In genomic region chr7:101428093-101428866, GRCh38 we compare ENCODE assay signal across 22 cellular contexts.
DNase-seq lines count a peak whose midpoint lies in the region; ATAC-seq, FAIRE-seq and TF ChIP-seq lines count a peak whose summit lies in the region.
"Had no signal": no experiment of that assay in that cellular context is flagged by ENCODE, and none has a peak within 500 bp of the region (broad histone marks: within the 10 kb centered on the region; RNA-seq: fewer than 3 reads in every experiment).

No MANE protein-coding gene starts in this region.

- no peak overlapping the region for H3K27ac ChIP-seq in HepG2 (ENCODE audit: extremely low read length, insufficient read depth, low read length)
- H3K27ac ChIP-seq in right lobe of liver: no peak overlapping the region

- peaks cover 15 to 21% of the 10 kb centered on the region in 2 donors for H3K4me1 Mint-ChIP-seq in immature natural killer cell
- H3K4me1 Mint-ChIP-seq in stimulated activated naive B cell treated with anti-CD40 and anti-IgM and Interleukin-4, amounts not matched to agents 10 μg/mL and 1 μg/mL and 100 μg/mL, for 72 hours: peaks cover 12 to 29% of the 10 kb centered on the region in 2 donors
- H3K4me1 Mint-ChIP-seq in stimulated activated effector memory CD8-positive, alpha-beta T cell treated with anti-CD3 and anti-CD28 coated beads, Interleukin-12 subunit alpha, Interleukin-12 subunit beta, amount 100 ng/mL, for 72 hours: peaks cover 7% of the 10 kb centered on the region

- H3K36me3 ChIP-seq in HepG2 (replicated peaks in 1 of 2; ENCODE audit: control insufficient read depth in 1 of 2, insufficient read depth in 2 of 2, low read length in 2 of 2) (no peaks in the 10 kb centered on the region), right lobe of liver (no peaks in the 10 kb centered on the region)

- CTCF ChIA-PET in HepG2 (lab: Yijun Ruan, JAX; ENCODE audit: low intra/inter-chr PET ratio, low total read pairs): no interaction called here

- no peak for TF ChIP-seq EP300 in HepG2 (IDR thresholded peaks at IDR 0.05; ENCODE audit: low read depth in 2 of 2, low read length in 2 of 2)
- TF ChIP-seq EP300 in HepG2 (CRISPR knock-in tag; IDR thresholded peaks at IDR 0.05; ENCODE audit: borderline replicate concordance): no peak

- no peak for FAIRE-seq in HepG2 (lab: Jason Lieb, UNC)
- FAIRE-seq: A204.1, H54 had no signal

- no peak for TF ChIP-seq RAD21 in HepG2 (CRISPR knock-in tag; IDR thresholded peaks at IDR 0.05)

- H3K4me2 ChIP-seq in HepG2 (ENCODE audit: low read depth, low read length): no peak overlapping the region
- H3K4me2 ChIP-seq: SK-N-SH had no signal

- peak overlapping the region in 1 of 6 donors; percentile 32 for H3K27ac Mint-ChIP-seq in immature natural killer cell
- no peak overlapping the region for H3K27ac Mint-ChIP-seq in stimulated activated naive B cell treated with anti-CD40 and anti-IgM and Interleukin-4, amounts not matched to agents 10 μg/mL and 1 μg/mL and 100 μg/mL, for 72 hours
- no peak overlapping the region for H3K27ac Mint-ChIP-seq in stimulated activated effector memory CD8-positive, alpha-beta T cell treated with anti-CD3 and anti-CD28 coated beads, Interleukin-12 subunit alpha, Interleukin-12 subunit beta, amount 100 ng/mL, for 72 hours
- H3K27ac Mint-ChIP-seq: T-cell had no signal

- TF ChIP-seq POLR2A in HepG2 (IDR thresholded peaks at IDR 0.05; ENCODE audit: insufficient read depth in 1 of 2, low read depth in 2 of 2, low read length in 2 of 2) (no peak), right lobe of liver (IDR thresholded peaks at IDR 0.05) (no peak)

- H3K4me3 Mint-ChIP-seq in immature natural killer cell: peak overlapping the region in 3 of 5 donors; percentile 0 to 49 (median 24)
- no peak overlapping the region for H3K4me3 Mint-ChIP-seq in stimulated activated naive B cell treated with anti-CD40 and anti-IgM and Interleukin-4, amounts not matched to agents 10 μg/mL and 1 μg/mL and 100 μg/mL, for 72 hours
- H3K4me3 Mint-ChIP-seq in stimulated activated effector memory CD8-positive, alpha-beta T cell treated with anti-CD3 and anti-CD28 coated beads, Interleukin-12 subunit alpha, Interleukin-12 subunit beta, amount 100 ng/mL, for 72 hours: no peak overlapping the region
- H3K4me3 Mint-ChIP-seq: CD8-positive, alpha-beta memory T cell; T-cell had no signal

- DNase-seq in HepG2 (ENCODE audit: low spot score) (no peak), right lobe of liver (no peak), MV-4-11 (lab: John Stamatoyannopoulos, UW) (peak; percentile 38), immature natural killer cell (no peak)
- no peak for DNase-seq in stimulated activated naive B cell treated with anti-CD40 and anti-IgM and Interleukin-4, amounts not matched to agents 10 μg/mL and 1 μg/mL and 100 μg/mL, for 72 hours
- no peak for DNase-seq in stimulated activated effector memory CD8-positive, alpha-beta T cell treated with anti-CD3 and anti-CD28 coated beads, Interleukin-12 subunit alpha, Interleukin-12 subunit beta, amount 100 ng/mL, for 72 hours (ENCODE audit: low spot score in 2 of 2)
- DNase-seq: CD8-positive, alpha-beta memory T cell; DMS53; EL; KG1; NCI-H1092 treated with DMSO at 0.1 percent for 48 hours; NCI-H146; NCI-H2081; PC-3; RPMI8226; SHP77 treated with DMSO at 0.1 percent for 48 hours; SK-N-SH; T-cell had no signal

- 70% methylated on average over 11 of the region's 11 CpGs for WGBS in HepG2 (ENCODE audit: low lambda C conversion rate)
- WGBS in right lobe of liver (ENCODE audit: insufficient coverage, low coverage, low lambda C conversion rate, missing lambda C conversion rate): 48% methylated on average over 9 of the region's 11 CpGs

- no peaks in the 10 kb centered on the region for H3K4me1 ChIP-seq in HepG2 (ENCODE audit: insufficient read depth, low read length)
- H3K4me1 ChIP-seq in right lobe of liver: no peaks in the 10 kb centered on the region

- no peaks in the 10 kb centered on the region for H3K9me3 Mint-ChIP-seq in immature natural killer cell
- peaks cover 0 to 2% of the 10 kb centered on the region in 2 donors for H3K9me3 Mint-ChIP-seq in stimulated activated naive B cell treated with anti-CD40 and anti-IgM and Interleukin-4, amounts not matched to agents 10 μg/mL and 1 μg/mL and 100 μg/mL, for 72 hours
- H3K9me3 Mint-ChIP-seq in stimulated activated effector memory CD8-positive, alpha-beta T cell treated with anti-CD3 and anti-CD28 coated beads, Interleukin-12 subunit alpha, Interleukin-12 subunit beta, amount 100 ng/mL, for 72 hours: no peaks in the 10 kb centered on the region
- H3K9me3 Mint-ChIP-seq: T-cell had no signal

- no peaks in the 10 kb centered on the region for H3K9me3 ChIP-seq in HepG2 (ENCODE audit: low read length)
- H3K9me3 ChIP-seq in right lobe of liver: no peaks in the 10 kb centered on the region
- H3K9me3 ChIP-seq: SK-N-SH had no signal

- ATAC-seq in HepG2 (no peak), right lobe of liver (no peak), HG02973 (IDR thresholded peaks at IDR 0.05; ENCODE audit: unreplicated experiment) (no peak), HG02870 (IDR thresholded peaks at IDR 0.05; ENCODE audit: unreplicated experiment) (no peak)
- peak; percentile 31 to 45 for ATAC-seq in stimulated activated naive B cell treated with anti-CD40 and anti-IgM and Interleukin-4, amounts not matched to agents 10 μg/mL and 1 μg/mL and 100 μg/mL, for 72 hours (replicated peaks)
- ATAC-seq in stimulated activated effector memory CD8-positive, alpha-beta T cell treated with anti-CD3 and anti-CD28 coated beads, Interleukin-12 subunit alpha, Interleukin-12 subunit beta, amount 100 ng/mL, for 72 hours: no peak
- ATAC-seq: PC-3, T-cell had no signal

- no peak overlapping the region for H3K4me3 ChIP-seq in HepG2 (replicated peaks in 1 of 3; ENCODE audit: insufficient read depth in 1 of 3, low read depth in 2 of 3, low read length in 3 of 3)
- no peak overlapping the region for H3K4me3 ChIP-seq in right lobe of liver

- H3K36me3 Mint-ChIP-seq in immature natural killer cell: no peaks in the 10 kb centered on the region
- peaks cover 0 to 4% of the 10 kb centered on the region in 2 donors for H3K36me3 Mint-ChIP-seq in stimulated activated naive B cell treated with anti-CD40 and anti-IgM and Interleukin-4, amounts not matched to agents 10 μg/mL and 1 μg/mL and 100 μg/mL, for 72 hours
- no peaks in the 10 kb centered on the region for H3K36me3 Mint-ChIP-seq in stimulated activated effector memory CD8-positive, alpha-beta T cell treated with anti-CD3 and anti-CD28 coated beads, Interleukin-12 subunit alpha, Interleukin-12 subunit beta, amount 100 ng/mL, for 72 hours
- H3K36me3 Mint-ChIP-seq: CD8-positive, alpha-beta memory T cell; T-cell had no signal

- no peak overlapping the region for H2AFZ ChIP-seq in HepG2 (ENCODE audit: low read length)

- POLR2A ChIA-PET in HepG2 (lab: Yijun Ruan, JAX): no interaction called here

- no peaks in the 10 kb centered on the region for H4K20me1 ChIP-seq in HepG2 (ENCODE audit: insufficient read depth, low read length)

- peaks cover 1 to 6% (median 6%) of the 10 kb centered on the region in 3 donors for H3K27me3 Mint-ChIP-seq in immature natural killer cell (ENCODE audit: low read depth in 3 of 3)
- H3K27me3 Mint-ChIP-seq in stimulated activated naive B cell treated with anti-CD40 and anti-IgM and Interleukin-4, amounts not matched to agents 10 μg/mL and 1 μg/mL and 100 μg/mL, for 72 hours: peaks cover 9 to 18% of the 10 kb centered on the region in 2 donors

- no peaks in the 10 kb centered on the region for H3K79me2 ChIP-seq in HepG2 (ENCODE audit: insufficient read depth, low read length)

- intact Hi-C loops in HepG2 (cut with micrococcal nuclease; ENCODE audit: unreplicated experiment) (no loop called here), right lobe of liver (cut with DNase I) (no loop called here)

- in situ Hi-C loops in HepG2 (cut with HindIII; ENCODE audit: extremely low pct_ligation_motif_present, low pct_unique_long_range_greater_than_20kb): no loop called here

- H3K27me3 ChIP-seq in HepG2 (ENCODE audit: control insufficient read depth in 1 of 2, insufficient read depth in 2 of 2, low read length in 2 of 2) (no peaks in the 10 kb centered on the region), right lobe of liver (no peaks in the 10 kb centered on the region)

- no peak for TF ChIP-seq CTCF in HepG2 (CRISPR knock-in tag; IDR thresholded peaks at IDR 0.05)
- TF ChIP-seq CTCF in right lobe of liver (IDR thresholded peaks at IDR 0.05): no peak

- no peak overlapping the region for H3K9ac ChIP-seq in HepG2 (ENCODE audit: insufficient read depth, low read depth, low read length)
- H3K9ac ChIP-seq: SK-N-SH had no signal

- BruUV-seq in HepG2 (replicated peaks; lab: Mats Ljungman, UMichigan): no TSS peak

TF ChIP-seq in HepG2, 621 proteins besides CTCF, POLR2A, EP300 and RAD21:
- TF ChIP-seq PTBP1 (IDR thresholded peaks at IDR 0.05; ENCODE audit: low read depth, low read length, poor library complexity, severe bottlenecking) (no peak), ZNF121 (CRISPR knock-in tag; IDR thresholded peaks at IDR 0.05) (peak; percentile 63; the same call in 1 of the 2 replicates)

Comparison
In these comparisons a context has a peak if more than half of its experiments do, and no peak if none do; other contexts are left out.
1. ATAC-seq: peak in stimulated activated naive B cell treated with anti-CD40 and anti-IgM and Interleukin-4, amounts not matched to agents 10 μg/mL and 1 μg/mL and 100 μg/mL, for 72 hours (2 of 2); none in HepG2 (single experiment), right lobe of liver (0 of 4), stimulated activated effector memory CD8-positive, alpha-beta T cell treated with anti-CD3 and anti-CD28 coated beads, Interleukin-12 subunit alpha, Interleukin-12 subunit beta, amount 100 ng/mL, for 72 hours (single experiment), HG02973 (single experiment) and HG02870 (single experiment).
2. H3K4me3 Mint-ChIP-seq: peak in immature natural killer cell (3 of 5); none in stimulated activated naive B cell treated with anti-CD40 and anti-IgM and Interleukin-4, amounts not matched to agents 10 μg/mL and 1 μg/mL and 100 μg/mL, for 72 hours (0 of 2) and stimulated activated effector memory CD8-positive, alpha-beta T cell treated with anti-CD3 and anti-CD28 coated beads, Interleukin-12 subunit alpha, Interleukin-12 subunit beta, amount 100 ng/mL, for 72 hours (single experiment).